Comparison of ENCODE assay signal across 8 cellular contexts in the genomic region with DNA sequence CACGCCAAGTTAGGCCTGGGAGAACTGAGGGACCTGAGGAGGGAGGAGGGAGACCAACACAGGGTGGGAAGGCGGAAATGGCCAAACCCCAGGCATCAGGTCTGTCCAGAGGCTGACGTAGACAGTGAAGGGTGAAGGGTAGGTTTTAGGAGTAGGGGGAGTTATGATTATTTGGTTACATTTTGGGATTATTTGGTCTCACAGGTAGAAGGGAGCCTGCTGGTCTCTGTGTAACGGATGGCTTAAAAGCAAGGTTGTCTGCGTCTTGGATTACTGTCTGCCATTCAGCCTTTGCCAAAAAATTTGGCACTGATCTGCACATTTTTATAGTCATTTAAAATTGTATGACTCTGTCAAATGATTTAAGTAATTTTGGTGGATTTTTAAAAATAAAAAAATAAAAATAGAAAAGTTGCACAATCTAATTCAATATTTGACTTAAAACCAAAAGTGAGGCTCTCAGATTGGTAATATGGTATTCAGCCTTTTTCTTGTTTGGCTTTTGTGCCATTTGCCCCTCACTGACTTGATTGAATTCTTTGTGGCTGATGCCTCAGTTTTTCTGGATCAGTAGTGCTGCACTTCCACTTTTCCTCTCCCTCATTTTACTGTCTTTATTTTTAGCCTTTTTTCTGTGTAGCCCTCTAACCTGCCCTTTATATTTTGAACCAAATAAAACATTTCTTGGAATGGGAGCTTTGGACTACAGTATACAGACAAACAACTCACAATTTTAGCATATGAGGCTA. TPM values are rescaled to one million over a fixed set of nuclear protein-coding genes. Genes with fewer than 3 reads are reported as not detected.
DNase-seq lines count a peak whose midpoint lies in the region; ATAC-seq, FAIRE-seq and TF ChIP-seq lines count a peak whose summit lies in the region.

No MANE protein-coding gene starts in this region.

- ATAC-seq in memory B cell (ENCODE audit: low read depth) (peak; percentile 12), upper lobe of right lung (peak; percentile 76)

- H3K36me3 ChIP-seq in HAP-1 (replicated peaks), result peaks cover 21% of the 10 kb centered on the region
- peaks cover 9% of the 10 kb centered on the region for H3K36me3 ChIP-seq in upper lobe of right lung

- no peak for DNase-seq in GM12892 (ENCODE audit: insufficient read length)
- peak; percentile 53 to 72 for DNase-seq in HAP-1 (ENCODE audit: low spot score in 2 of 2)
- peak; percentile 5 for DNase-seq in NCI-H2227 treated with DMSO at 0.1 percent for 48 hours (lab: John Stamatoyannopoulos, UW)
- DNase-seq in chondrocyte (ENCODE audit: low spot score), result no peak
- DNase-seq in memory B cell (ENCODE audit: low spot score in 2 of 2), result no peak
- no peak for DNase-seq in upper lobe of right lung
- DNase-seq in effector CD4-positive, alpha-beta T cell, result no peak
- DNase-seq in NK-92 (lab: John Stamatoyannopoulos, UW; ENCODE audit: unreplicated experiment), result no peak

- in situ Hi-C loops in HAP-1 (cut with MboI; ENCODE audit: low sequenced_read_pairs), result no loop called here

- peak overlapping the region; percentile 69 for H3K4me3 ChIP-seq in HAP-1
- peak overlapping the region; percentile 57 for H3K4me3 ChIP-seq in upper lobe of right lung

- H3K27me3 ChIP-seq in HAP-1 (ENCODE audit: low read depth) (no peaks in the 10 kb centered on the region), upper lobe of right lung (no peaks in the 10 kb centered on the region)

- FAIRE-seq in GM12892 (lab: Jason Lieb, UNC), result peak; percentile 90

- peak; percentile 56; the same call in 1 of the 2 replicates for TF ChIP-seq POLR2A in GM12892 (IDR thresholded peaks at IDR 0.05; ENCODE audit: low read depth, low read length)

- intact Hi-C loops in upper lobe of right lung (cut with DNase I), result no loop called here

- H3K9me3 Mint-ChIP-seq in chondrocyte (ENCODE audit: low read depth), result no peaks in the 10 kb centered on the region
- no peaks in the 10 kb centered on the region for H3K9me3 Mint-ChIP-seq in memory B cell

- H3K36me3 Mint-ChIP-seq in chondrocyte (ENCODE audit: low read depth) (peaks cover 12% of the 10 kb centered on the region), memory B cell (peaks cover 12% of the 10 kb centered on the region)

- no peaks in the 10 kb centered on the region for H3K27me3 Mint-ChIP-seq in chondrocyte (ENCODE audit: low read depth)
- H3K27me3 Mint-ChIP-seq in memory B cell, result no peaks in the 10 kb centered on the region

- peak overlapping the region; percentile 89 for H3K27ac ChIP-seq in upper lobe of right lung

- TF ChIP-seq CTCF in chondrocyte (IDR thresholded peaks at IDR 0.05) (no peak), upper lobe of right lung (IDR thresholded peaks at IDR 0.05) (no peak)

- H3K9me3 ChIP-seq in HAP-1 (no peaks in the 10 kb centered on the region), upper lobe of right lung (no peaks in the 10 kb centered on the region)

- H3K4me1 ChIP-seq in HAP-1 (peaks cover 36% of the 10 kb centered on the region), upper lobe of right lung (peaks cover 27% of the 10 kb centered on the region)

- H3K4me3 Mint-ChIP-seq in chondrocyte (ENCODE audit: unreplicated experiment) (peak overlapping the region; percentile 53), memory B cell (peak overlapping the region; percentile 98)

- H3K4me1 Mint-ChIP-seq in chondrocyte (ENCODE audit: low read depth), result peaks cover 54% of the 10 kb centered on the region
- H3K4me1 Mint-ChIP-seq in memory B cell, result peaks cover 39% of the 10 kb centered on the region

- peak overlapping the region; percentile 76 for H3K27ac Mint-ChIP-seq in chondrocyte (ENCODE audit: unreplicated experiment)
- H3K27ac Mint-ChIP-seq in memory B cell, result peak overlapping the region; percentile 93

RNA-seq across cellular contexts. Expression of a gene that starts 3.6 kb away (rescaled TPM):
- not detected for polyA plus RNA-seq in GM12892 (2012; ENCODE audit: missing spikeins)
- total RNA-seq in chondrocyte, result not detected in 3 replicates
- total RNA-seq in upper lobe of right lung, result not detected

RNA-seq across cellular contexts. Expression of a gene that starts 8.6 kb away (rescaled TPM):
- 6.3 TPM for polyA plus RNA-seq in GM12892 (2012; ENCODE audit: missing spikeins)
- total RNA-seq in chondrocyte (27.7 to 28.6 TPM (median 27.9 TPM) in 3 replicates), upper lobe of right lung (34.6 TPM)

RNA-seq across cellular contexts. Expression of a gene that starts 8.7 kb away (rescaled TPM):
- 28.3 TPM for polyA plus RNA-seq in GM12892 (2012; ENCODE audit: missing spikeins)
- 50.9 to 52.1 TPM (median 51.6 TPM) in 3 replicates for total RNA-seq in chondrocyte
- 99.1 TPM for total RNA-seq in upper lobe of right lung

RNA-seq across cellular contexts. Expression of a gene that starts 25.2 kb away (rescaled TPM):
- polyA plus RNA-seq in GM12892 (2012; ENCODE audit: missing spikeins), result 19.2 TPM
- total RNA-seq in chondrocyte (55.5 to 63.4 TPM (median 56.7 TPM) in 3 replicates), upper lobe of right lung (34.9 TPM)

RNA-seq across cellular contexts. Expression of a gene that starts 25.7 kb away (rescaled TPM):
- 65.4 TPM for polyA plus RNA-seq in GM12892 (2012; ENCODE audit: missing spikeins)
- total RNA-seq in chondrocyte, result 490 to 684 TPM (median 655 TPM) in 3 replicates
- 439 TPM for total RNA-seq in upper lobe of right lung

Comparison
In these comparisons a context has a peak if more than half of its experiments do, and no peak if none do; other contexts are left out.
1. DNase-seq: peak in HAP-1 (2 of 2) and NCI-H2227 treated with DMSO at 0.1 percent for 48 hours (single experiment); none in GM12892 (single experiment), chondrocyte (single experiment), memory B cell (0 of 2), upper lobe of right lung (single experiment), effector CD4-positive, alpha-beta T cell (single experiment) and NK-92 (single experiment).